ENCODE assay signal across 8 cellular contexts in genomic region chr19:9917322-9917721, GRCh38. TPM values are rescaled to one million over a fixed set of nuclear protein-coding genes. Genes with fewer than 3 reads are reported as not detected.
DNase-seq lines count a peak whose midpoint lies in the region; FAIRE-seq and TF ChIP-seq lines count a peak whose summit lies in the region.

No MANE protein-coding gene starts in this region.

- no peak overlapping the region for H3K4me3 ChIP-seq in AG10803 (ENCODE audit: low read length)
- no peak overlapping the region for H3K4me3 ChIP-seq in SJSA1
- no peak overlapping the region for H3K4me3 ChIP-seq in small intestine (ENCODE audit: low read depth in 1 of 2, low read length in 2 of 2)
- no peak overlapping the region for H3K4me3 ChIP-seq in esophagus squamous epithelium

- no peak for FAIRE-seq in small intestine (lab: Jason Lieb, UNC)

- TF ChIP-seq CTCF in AG10803 (conservative IDR thresholded peaks at IDR 0.05; ENCODE audit: low read length): peak; percentile 20; the same call in 1 of the 2 replicates
- TF ChIP-seq CTCF in GM10248 (IDR thresholded peaks at IDR 0.05; ENCODE audit: control extremely low read depth, extremely low read depth, low read depth, missing control alignments): no peak
- no peak for TF ChIP-seq CTCF in esophagus squamous epithelium (IDR thresholded peaks at IDR 0.05)

- DNase-seq in AG10803 (ENCODE audit: low read depth): peak; percentile 46
- DNase-seq in HK-2 (ENCODE audit: unreplicated experiment): peak; percentile 39
- peak; percentile 35 to 51 for DNase-seq in SJSA1 (ENCODE audit: low read depth in 1 of 2, low spot score in 2 of 2)
- DNase-seq in fibroblast of peridontal ligament (ENCODE audit: extremely low read depth): peak; percentile 41
- peak; percentile 33 for DNase-seq in small intestine
- no peak for DNase-seq in activated CD4-positive, alpha-beta T cell treated with anti-CD3 and anti-CD28 coated beads, Interleukin-2, amount 50 U/mL, for 48 hours
- no peak for DNase-seq in GM10248 (ENCODE audit: extremely low spot score)
- DNase-seq in esophagus squamous epithelium (lab: John Stamatoyannopoulos, UW): no peak

- H3K4me1 ChIP-seq in SJSA1 (replicated peaks) (peaks cover 10% of the 10 kb centered on the region), small intestine (ENCODE audit: control insufficient read depth in 2 of 2, insufficient read depth in 1 of 2, low read depth in 1 of 2, low read length in 1 of 2) (peaks cover 0 to 2% of the 10 kb centered on the region in 2 donors), esophagus squamous epithelium (peaks cover 9 to 26% (median 11%) of the 10 kb centered on the region in 3 donors)

- intact Hi-C loops in esophagus squamous epithelium (cut with DNase I): no loop called here

- H3K9me3 ChIP-seq in SJSA1 (replicated peaks) (no peaks in the 10 kb centered on the region), small intestine (ENCODE audit: control insufficient read depth, low read depth) (no peaks in the 10 kb centered on the region), esophagus squamous epithelium (no peaks in the 10 kb centered on the region)

- no peak for TF ChIP-seq POLR2A in esophagus squamous epithelium (IDR thresholded peaks at IDR 0.05)

- WGBS in small intestine, 3 donors: 7 to 8% (median 8%) methylated on average over 3 of the region's 3 CpGs
- 6 to 11% methylated on average over 3 of the region's 3 CpGs for WGBS in esophagus squamous epithelium, 2 donors

- CTCF ChIA-PET in GM10248 (lab: Yijun Ruan, JAX): interaction anchor here (1.0 kb wide), 1 partner anchor 13 kb away, joined by 3 read pairs; no protein-coding TSS in a partner anchor

- no peaks in the 10 kb centered on the region for H3K36me3 ChIP-seq in SJSA1
- H3K36me3 ChIP-seq in small intestine (ENCODE audit: control insufficient read depth in 2 of 2, insufficient read depth in 2 of 2, low read length in 2 of 2): no peaks in the 10 kb centered on the region
- H3K36me3 ChIP-seq in esophagus squamous epithelium: no peaks in the 10 kb centered on the region

- POLR2A ChIA-PET in GM10248 (lab: Yijun Ruan, JAX): no interaction called here

- no peak overlapping the region for H3K27ac ChIP-seq in SJSA1
- no peak overlapping the region for H3K27ac ChIP-seq in small intestine (ENCODE audit: low read depth in 1 of 2, low read length in 1 of 2)
- no peak overlapping the region for H3K27ac ChIP-seq in esophagus squamous epithelium

- peaks cover 14% of the 10 kb centered on the region for H3K27me3 ChIP-seq in SJSA1 (replicated peaks)
- H3K27me3 ChIP-seq in small intestine (ENCODE audit: control insufficient read depth in 2 of 2, insufficient read depth in 2 of 2, low read length in 2 of 2): peaks cover 0 to 8% of the 10 kb centered on the region in 2 donors
- peaks cover 0 to 50% (median 0%) of the 10 kb centered on the region in 4 donors for H3K27me3 ChIP-seq in esophagus squamous epithelium

RNA-seq across cellular contexts. Expression of gene OLFM2, which starts 19.0 kb away (rescaled TPM):
- 0.11 TPM in 1 of 2 replicates, not detected in the other for total RNA-seq in SJSA1 (2014; rRNA removed; shearing (Covaris generic))
- polyA plus RNA-seq in small intestine: 1 to 10 TPM in 1 of 3 donors, under 1 TPM in 2; 0.45 to 8.4 (median 0.81) TPM
- 10 to 100 TPM in 2 of 4 donors, 1 to 10 TPM in 2; 8.6 to 14.6 (median 9.8) TPM for total RNA-seq in esophagus squamous epithelium

Comparison
In these comparisons a context has a peak if more than half of its experiments do, and no peak if none do; other contexts are left out.
1. DNase-seq: peak in AG10803 (single experiment), HK-2 (single experiment), SJSA1 (2 of 2), fibroblast of peridontal ligament (single experiment) and small intestine (single experiment); none in activated CD4-positive, alpha-beta T cell treated with anti-CD3 and anti-CD28 coated beads, Interleukin-2, amount 50 U/mL, for 48 hours (0 of 2), GM10248 (single experiment) and esophagus squamous epithelium (single experiment).